ENCODE assay signal across 28 cellular contexts in genomic region chr13:26487781-26488180, GRCh38.
"Had no signal": no experiment of that assay in that cellular context is flagged by ENCODE, and none has a peak within 500 bp of the region (broad histone marks: within the 10 kb centered on the region; RNA-seq: fewer than 3 reads in every experiment).

No MANE protein-coding gene starts in this region.

- H3K4me3 ChIP-seq: colonic mucosa, esophagus squamous epithelium, gastroesophageal sphincter, heart left ventricle, hepatocyte, left ventricle myocardium inferior, lower lobe of right lung, mucosa of descending colon had no signal

- H3K27ac Mint-ChIP-seq: dendritic cell treated with granulocyte-macrophage colony-stimulating factor and Interleukin-4, amounts not matched to agents 40 ng/mL and 50 ng/mL, for 4 days; effector memory CD8-positive, alpha-beta T cell; endodermal cell; immature natural killer cell; mesothelial cell of epicardium had no signal

- H2AFZ ChIP-seq: hepatocyte had no signal

- H3K36me3 Mint-ChIP-seq: immature natural killer cell, mesothelial cell of epicardium had no signal

- H3K9me3 Mint-ChIP-seq: dendritic cell treated with granulocyte-macrophage colony-stimulating factor and Interleukin-4, amounts not matched to agents 40 ng/mL and 50 ng/mL, for 4 days; effector memory CD8-positive, alpha-beta T cell; endodermal cell; immature natural killer cell; mesothelial cell of epicardium had no signal

- H3K27ac ChIP-seq: colonic mucosa, epithelial cell of prostate, esophagus squamous epithelium, hepatocyte, lower lobe of right lung had no signal

- H3K79me2 ChIP-seq: hepatocyte had no signal

- H3K9me3 ChIP-seq: colonic mucosa, esophagus squamous epithelium, gastroesophageal sphincter, heart left ventricle, left ventricle myocardium inferior, lower lobe of right lung, mucosa of descending colon had no signal

- H3K4me3 Mint-ChIP-seq: dendritic cell treated with granulocyte-macrophage colony-stimulating factor and Interleukin-4, amounts not matched to agents 40 ng/mL and 50 ng/mL, for 4 days; effector memory CD8-positive, alpha-beta T cell; endodermal cell; immature natural killer cell; mesothelial cell of epicardium had no signal

- FAIRE-seq: endometrium, frontal cortex, kidney had no signal

- H3K4me1 Mint-ChIP-seq: mesothelial cell of epicardium had no signal

- H3K27me3 ChIP-seq: colonic mucosa, esophagus squamous epithelium, gastroesophageal sphincter, heart left ventricle, hepatocyte had no signal

- ATAC-seq: effector memory CD8-positive, alpha-beta T cell; esophagus mucosa; gastroesophageal sphincter; heart left ventricle; left colon; left lobe of liver; lower lobe of right lung; mucosa of descending colon had no signal

- H3K4me2 ChIP-seq: hepatocyte had no signal

- H3K4me1 ChIP-seq: colonic mucosa, lower lobe of right lung had no signal

- DNase-seq: colonic mucosa; cortex of kidney; effector CD8-positive, alpha-beta T cell; effector memory CD8-positive, alpha-beta T cell; erythroblast; esophagus squamous epithelium; foreskin fibroblast; heart left ventricle; hypothalamus; immature natural killer cell; islet precursor cell; kidney; kidney glomerular epithelial cell; left colon; left ventricle myocardium inferior; lower lobe of right lung; mesenchymal stem cell; mucosa of descending colon had no signal

- H3K36me3 ChIP-seq: colonic mucosa, esophagus squamous epithelium, gastroesophageal sphincter, heart left ventricle, left ventricle myocardium inferior, lower lobe of right lung had no signal
